In genomic region chr19:41993612-41994483, GRCh38 we compare ENCODE assay signal across 8 cellular contexts. TPM values are rescaled to one million over a fixed set of nuclear protein-coding genes. Genes with fewer than 3 reads are reported as not detected.
DNase-seq lines count a peak whose midpoint lies in the region; ATAC-seq and TF ChIP-seq lines count a peak whose summit lies in the region.

ATP1A3 (minus strand) TSS chr19:41994230; CDS start chr19:41994076, 154 bp downstream.

- no peaks in the 10 kb centered on the region for H3K9me3 ChIP-seq in spleen

- DNase-seq in GM10266 (ENCODE audit: extremely low spot score) (peak; percentile 92), NB4 (ENCODE audit: low read depth) (peak; percentile 60), T-helper 2 cell (peak; percentile 36 to 69 (median 53)), astrocyte of the hippocampus (ENCODE audit: low read depth, low spot score) (peak; percentile 80), spleen (peak; percentile 89)

- WGBS in spleen, 5 donors: 0 to 2% (median 1%) methylated on average over 11 to 84 of the region's 84 CpGs

- TF ChIP-seq POLR2A in NB4 (IDR thresholded peaks at IDR 0.05; ENCODE audit: extremely low read depth, insufficient read length) (no peak), spleen (IDR thresholded peaks at IDR 0.05) (no peak)

- no peak within 1 kb of the TSS for H3K4me3 ChIP-seq in NB4 (ENCODE audit: low read depth, low read length)
- H3K4me3 ChIP-seq in iPS-11a (ENCODE audit: low read depth, low read length): peak within 1 kb of the TSS; percentile 43
- peak within 1 kb of the TSS; percentile 41 to 89 (median 62) for H3K4me3 ChIP-seq in spleen

- H3K27me3 ChIP-seq in spleen (replicated peaks in 1 of 7): peaks cover 0 to 84% (median 51%) of the 10 kb centered on the region in 7 donors

- peak within 1 kb of the TSS in 2 of 8 donors; percentile 6 to 13 for H3K27ac ChIP-seq in spleen

- peaks cover 7 to 41% (median 32%) of the 10 kb centered on the region in 6 donors for H3K4me1 ChIP-seq in spleen

- no peak for TF ChIP-seq CTCF in GM10266 (IDR thresholded peaks at IDR 0.05; ENCODE audit: control insufficient read depth, insufficient read depth, low read depth, missing control alignments)
- TF ChIP-seq CTCF in NB4 (IDR thresholded peaks at IDR 0.05; ENCODE audit: low read depth, low read length): no peak
- peak in 1 of 11 experiments; percentile 20 for TF ChIP-seq CTCF in spleen (IDR thresholded peaks at IDR 0.05 in 8 of 11, conservative IDR thresholded peaks at IDR 0.05 in 3 of 11)

- intact Hi-C loops in spleen (cut with DNase I; ENCODE audit: low total_unique reads): no loop called here

- ATAC-seq in HG03469 (IDR thresholded peaks at IDR 0.05; ENCODE audit: unreplicated experiment): no peak
- ATAC-seq in HG02970 (IDR thresholded peaks at IDR 0.05; ENCODE audit: low FRiP score, unreplicated experiment): no peak

- H3K36me3 ChIP-seq in spleen: no peaks in the 10 kb centered on the region

RNA-seq across cellular contexts. Expression of gene ATP1A3, which starts in this region (rescaled TPM):
- 1 to 10 TPM in 5 of 7 donors, under 1 TPM in 2; 0.72 to 2.2 (median 1.9) TPM for total RNA-seq in spleen
- under 1 TPM; 0.39 to 0.83 (median 0.53) TPM for polyA plus RNA-seq in spleen
